8 cellular contexts compared by ENCODE assay signal in the genomic region with DNA sequence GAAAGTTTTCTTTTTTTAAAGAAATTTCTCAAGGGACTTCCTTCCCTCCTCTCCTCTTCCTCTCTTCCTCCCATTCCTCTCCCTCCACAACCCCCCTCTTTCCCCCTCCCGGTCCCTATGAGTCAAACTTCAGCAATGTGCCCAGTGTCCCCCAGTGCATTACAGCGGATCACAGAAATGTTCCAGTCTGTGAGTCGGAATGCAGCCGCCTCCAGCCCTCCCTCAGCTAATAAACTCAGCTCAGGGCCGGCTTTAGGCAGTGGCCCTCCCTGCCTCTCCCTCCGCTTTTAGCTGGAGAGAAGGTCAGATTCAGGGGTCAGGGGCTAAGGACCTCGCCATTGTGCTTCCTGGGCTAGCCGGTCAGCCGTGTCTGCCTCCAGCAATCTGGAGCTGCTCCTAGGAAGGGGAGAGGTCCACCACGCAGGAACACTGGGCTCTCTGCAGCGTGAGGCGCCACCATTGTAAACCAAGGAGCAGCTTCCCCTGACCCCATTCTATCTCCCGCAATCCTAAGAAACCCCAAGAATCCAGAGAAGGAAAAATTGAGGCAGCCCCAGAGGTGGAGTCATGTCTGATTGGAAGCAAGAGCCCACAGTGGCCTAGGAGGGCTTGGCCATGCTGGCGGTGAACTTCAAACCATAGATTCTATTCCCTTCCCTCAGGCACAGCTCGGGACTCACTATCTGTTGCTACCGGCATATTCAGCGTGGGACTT. TPM values are rescaled to one million over a fixed set of nuclear protein-coding genes. Genes with fewer than 3 reads are reported as not detected.
DNase-seq lines count a peak whose midpoint lies in the region; ATAC-seq, FAIRE-seq and TF ChIP-seq lines count a peak whose summit lies in the region.

No MANE protein-coding gene starts in this region.

- H3K36me3 Mint-ChIP-seq in T-helper 1 cell treated with Interleukin-12 subunit alpha and Interleukin-12 subunit beta and Interleukin-4 antibody, amounts not matched to agents 30 μg/mL and 1 μg/mL, for 36 hours (ENCODE audit: low read depth): peaks cover 23% of the 10 kb centered on the region

- H3K79me2 ChIP-seq in H1 (ENCODE audit: control insufficient read depth in 1 of 2, insufficient read depth in 2 of 2, low read length in 2 of 2): peaks cover 0 to 37% of the 10 kb centered on the region in 2 experiments; a peak in 2 of 4 replicates

- H3K27me3 Mint-ChIP-seq in T-helper 1 cell treated with Interleukin-12 subunit alpha and Interleukin-12 subunit beta and Interleukin-4 antibody, amounts not matched to agents 30 μg/mL and 1 μg/mL, for 36 hours (ENCODE audit: low read depth): no peaks in the 10 kb centered on the region

- H3K27me3 ChIP-seq in H1 (replicated peaks in 1 of 4; ENCODE audit: control insufficient read depth in 3 of 4, extremely low read depth in 1 of 4, insufficient read depth in 3 of 4, low read length in 3 of 4) (no peaks in the 10 kb centered on the region; a peak in 2 of 7 replicates), mesenchymal stem cell (ENCODE audit: control insufficient read depth in 1 of 2, insufficient read depth in 1 of 2, low read length in 2 of 2) (no peaks in the 10 kb centered on the region), transverse colon (no peaks in the 10 kb centered on the region)

- no peak overlapping the region; the same call in 1 of the 2 replicates for H2AFZ ChIP-seq in H1 (ENCODE audit: low read length)
- H2AFZ ChIP-seq in mesenchymal stem cell (ENCODE audit: low read depth, low read length): peak overlapping the region; percentile 10

- in situ Hi-C loops in transverse colon (cut with MboI; ENCODE audit: low pct_ligation_motif_present in 1 of 4, low pct_unique_long_range_greater_than_20kb in 1 of 4, low sequenced_read_pairs in 3 of 4): no loop called here

- no peak for TF ChIP-seq RAD21 in H1 (IDR thresholded peaks at IDR 0.05 in 1 of 2, conservative IDR thresholded peaks at IDR 0.05 in 1 of 2; ENCODE audit: low read depth in 2 of 2, low read length in 2 of 2)

- peaks cover 5 to 45% (median 36%) of the 10 kb centered on the region in 4 experiments for H3K4me1 ChIP-seq in H1 (replicated peaks in 1 of 4; ENCODE audit: control insufficient read depth in 3 of 4, insufficient read depth in 4 of 4, low read length in 3 of 4)
- H3K4me1 ChIP-seq in mesenchymal stem cell (ENCODE audit: control insufficient read depth, insufficient read depth, low read depth, low read length): peaks cover 41% of the 10 kb centered on the region
- H3K4me1 ChIP-seq in transverse colon: peaks cover 37 to 80% (median 63%) of the 10 kb centered on the region in 4 donors

- DNase-seq in T-helper 1 cell: no peak
- no peak for DNase-seq in SK-N-MC (ENCODE audit: low read depth, low spot score)
- no peak for DNase-seq in H1 (ENCODE audit: low read depth in 1 of 2, low spot score in 2 of 2)
- DNase-seq in mesenchymal stem cell: peak; percentile 98
- peak; percentile 74 for DNase-seq in transverse colon
- no peak for DNase-seq in NCI-H345 (lab: John Stamatoyannopoulos, UW)

- H2BK120ac ChIP-seq in H1 (replicated peaks; ENCODE audit: low read depth, low read length): peak overlapping the region; percentile 41
- H2BK120ac ChIP-seq in mesenchymal stem cell (ENCODE audit: low read depth, low read length): peak overlapping the region; percentile 99

- ATAC-seq in GM21619 (IDR thresholded peaks at IDR 0.05; ENCODE audit: unreplicated experiment): no peak

- H3K4ac ChIP-seq in H1 (replicated peaks; ENCODE audit: insufficient read length, low read depth, low read length) (peak overlapping the region; percentile 93), mesenchymal stem cell (ENCODE audit: low read depth in 1 of 2, low read length in 2 of 2) (peak overlapping the region; percentile 94 to 100)

- peak overlapping the region; percentile 79 for H3K56ac ChIP-seq in H1 (replicated peaks; ENCODE audit: insufficient read length, low read depth, low read length)

- no peaks in the 10 kb centered on the region for H3K9me3 Mint-ChIP-seq in T-helper 1 cell treated with Interleukin-12 subunit alpha and Interleukin-12 subunit beta and Interleukin-4 antibody, amounts not matched to agents 30 μg/mL and 1 μg/mL, for 36 hours

- H2BK5ac ChIP-seq in H1 (ENCODE audit: low read depth, low read length) (peak overlapping the region; percentile 100), mesenchymal stem cell (ENCODE audit: low read depth, low read length, poor library complexity, severe bottlenecking) (peak overlapping the region; percentile 99)

- no peak for FAIRE-seq in H1 (lab: Jason Lieb, UNC)

- H2BK15ac ChIP-seq in H1 (ENCODE audit: low read length) (peak overlapping the region; percentile 96; the same call in 1 of the 2 replicates), mesenchymal stem cell (ENCODE audit: low read depth, poor library complexity, severe bottlenecking) (peak overlapping the region; percentile 93)

- TF ChIP-seq EP300 in H1 (IDR thresholded peaks at IDR 0.05; ENCODE audit: borderline replicate concordance in 1 of 2, low read depth in 2 of 2, low read length in 2 of 2) (no peak), transverse colon (IDR thresholded peaks at IDR 0.05; ENCODE audit: low read depth) (no peak)

- no peak overlapping the region for H3K14ac ChIP-seq in H1 (ENCODE audit: insufficient read length)
- peak overlapping the region in 1 of 2 experiments; percentile 69 for H3K14ac ChIP-seq in mesenchymal stem cell (ENCODE audit: low read length in 2 of 2)

- TF ChIP-seq CTCF in H1 (IDR thresholded peaks at IDR 0.05; ENCODE audit: control extremely low read depth in 1 of 3, insufficient read depth in 1 of 3, low read depth in 1 of 3, low read length in 3 of 3): no peak
- TF ChIP-seq CTCF in transverse colon (IDR thresholded peaks at IDR 0.05): no peak

- CTCF ChIA-PET in H1 (lab: Charles Lee; ENCODE audit: partially characterized antibody): interaction anchor here (0.7 to 58.8 kb wide), 9 partner anchors 11 to 197 kb away, joined by 3 to 2001 read pairs (median 5); partner anchors contain the start of gene RAPGEF3

- H4K8ac ChIP-seq in H1 (ENCODE audit: extremely low read depth, insufficient read depth, low read length) (peak overlapping the region; percentile 76; the same call in 1 of the 2 replicates), mesenchymal stem cell (ENCODE audit: low read length) (peak overlapping the region; percentile 88)

- peak overlapping the region; percentile 93 for H3K4me3 ChIP-seq in SK-N-MC
- H3K4me3 ChIP-seq in H1 (ENCODE audit: extremely low read depth in 1 of 4, insufficient read depth in 2 of 4, low read depth in 3 of 4, low read length in 4 of 4): peak overlapping the region; percentile 65 to 79 (median 66); a peak in 6 of 8 replicates
- H3K4me3 ChIP-seq in mesenchymal stem cell (ENCODE audit: insufficient read depth in 1 of 2, low read depth in 1 of 2, low read length in 2 of 2): peak overlapping the region in 1 of 2 experiments; percentile 93
- H3K4me3 ChIP-seq in transverse colon: peak overlapping the region; percentile 59 to 80 (median 71)

- H4K20me1 ChIP-seq in H1 (replicated peaks in 1 of 2; ENCODE audit: control insufficient read depth in 1 of 2, insufficient read depth in 2 of 2, low read length in 2 of 2): peaks cover 2 to 9% of the 10 kb centered on the region in 2 experiments

- H3K27ac ChIP-seq in SK-N-MC: peak overlapping the region; percentile 81
- H3K27ac ChIP-seq in H1 (ENCODE audit: low read depth, low read length): peak overlapping the region; percentile 93; the same call in 1 of the 2 replicates
- peak overlapping the region; percentile 100 for H3K27ac ChIP-seq in mesenchymal stem cell (ENCODE audit: low read length, poor library complexity, severe bottlenecking)
- peak overlapping the region; percentile 93 to 97 (median 96) for H3K27ac ChIP-seq in transverse colon

- peak overlapping the region; percentile 97 for H3K18ac ChIP-seq in H1 (ENCODE audit: extremely low read depth, low read length)
- H3K18ac ChIP-seq in mesenchymal stem cell (ENCODE audit: low read depth in 1 of 2, low read length in 2 of 2): peak overlapping the region; percentile 98 to 100

- TF ChIP-seq POLR2A in H1 (IDR thresholded peaks at IDR 0.05; ENCODE audit: control extremely low read depth in 1 of 2, low read depth in 2 of 2, low read length in 2 of 2) (peak in 1 of 2 experiments; percentile 35; a peak in 1 of 3 replicates), transverse colon (IDR thresholded peaks at IDR 0.05) (peak; percentile 9)

- intact Hi-C loops in transverse colon (cut with DNase I; ENCODE audit: low total_unique reads): no loop called here

- H3K9me3 ChIP-seq in SK-N-MC (ENCODE audit: low read depth, low read length) (no peaks in the 10 kb centered on the region), H1 (ENCODE audit: insufficient read depth in 2 of 2, low read depth in 1 of 2, low read length in 1 of 2) (no peaks in the 10 kb centered on the region), mesenchymal stem cell (ENCODE audit: control insufficient read depth, low read length) (no peaks in the 10 kb centered on the region), transverse colon (no peaks in the 10 kb centered on the region)

- H4K5ac ChIP-seq in H1 (ENCODE audit: insufficient read length, low read depth, low read length): peak overlapping the region; percentile 41

- WGBS in H1 (ENCODE audit: extremely low coverage in 1 of 2, insufficient coverage in 1 of 2, insufficient read length in 1 of 2, insufficient replicate concordance in 2 of 2, low coverage in 1 of 2, low lambda C conversion rate in 2 of 2, missing lambda C conversion rate in 1 of 2), 2 experiments: 26% methylated on average over 17 of the region's 17 CpGs; no CpG with 5 or more reads in 1 of the 2 experiments
- 10% methylated on average over 16 of the region's 17 CpGs for WGBS in mesenchymal stem cell
- WGBS in transverse colon (ENCODE audit: low coverage in 1 of 2), 2 donors: 10 to 53% methylated on average over 4 to 17 of the region's 17 CpGs

- H3K23ac ChIP-seq in H1 (ENCODE audit: insufficient read length) (no peak overlapping the region), mesenchymal stem cell (ENCODE audit: low read length in 2 of 2) (no peak overlapping the region)

- H4K91ac ChIP-seq in H1 (replicated peaks; ENCODE audit: insufficient read length, low read length) (peak overlapping the region; percentile 98), mesenchymal stem cell (ENCODE audit: low read length) (peak overlapping the region; percentile 100)

- H3K79me1 ChIP-seq in H1 (ENCODE audit: low read depth, low read length): peaks cover 8% of the 10 kb centered on the region
- H3K79me1 ChIP-seq in mesenchymal stem cell (replicated peaks; ENCODE audit: low read length, poor library complexity, severe bottlenecking): no peaks in the 10 kb centered on the region

- H3K36me3 ChIP-seq in SK-N-MC (ENCODE audit: insufficient read depth, low read length): no peaks in the 10 kb centered on the region
- H3K36me3 ChIP-seq in H1 (ENCODE audit: control insufficient read depth in 2 of 4, insufficient read depth in 4 of 4, low read length in 3 of 4): no peaks in the 10 kb centered on the region
- H3K36me3 ChIP-seq in mesenchymal stem cell (ENCODE audit: control insufficient read depth in 1 of 2, insufficient read depth in 2 of 2, low read depth in 1 of 2, low read length in 2 of 2): peaks cover 6% of the 10 kb centered on the region in 2 experiments
- H3K36me3 ChIP-seq in transverse colon: no peaks in the 10 kb centered on the region

- POLR2A ChIA-PET in H1 (lab: Charles Lee; ENCODE audit: partially characterized antibody): interaction anchor here (0.8 to 29.3 kb wide), 11 partner anchors 9 to 88 kb away, joined by 3 to 480 read pairs (median 6); no protein-coding TSS in a partner anchor

- peaks cover 66% of the 10 kb centered on the region for H3K4me1 Mint-ChIP-seq in T-helper 1 cell treated with Interleukin-12 subunit alpha and Interleukin-12 subunit beta and Interleukin-4 antibody, amounts not matched to agents 30 μg/mL and 1 μg/mL, for 36 hours (ENCODE audit: low read depth)

- H3K9ac ChIP-seq in SK-N-MC (ENCODE audit: insufficient read length) (peak overlapping the region; percentile 81), H1 (replicated peaks in 1 of 4; ENCODE audit: extremely low read depth in 1 of 4, low read depth in 3 of 4, low read length in 3 of 4) (peak overlapping the region in 3 of 4 experiments; percentile 88 to 91 (median 91); a peak in 5 of 7 replicates), mesenchymal stem cell (ENCODE audit: low read length) (peak overlapping the region; percentile 99)

- peak overlapping the region; percentile 94 to 99 for H3K4me2 ChIP-seq in H1 (ENCODE audit: insufficient read depth in 1 of 2, low read depth in 2 of 2, low read length in 2 of 2)
- peak overlapping the region; percentile 79 for H3K4me2 ChIP-seq in mesenchymal stem cell (ENCODE audit: low read length, poor library complexity, severe bottlenecking)

- H3K4me3 Mint-ChIP-seq in T-helper 1 cell treated with Interleukin-12 subunit alpha and Interleukin-12 subunit beta and Interleukin-4 antibody, amounts not matched to agents 30 μg/mL and 1 μg/mL, for 36 hours: peak overlapping the region; percentile 90

- peak overlapping the region; percentile 29 for H2BK20ac ChIP-seq in H1 (ENCODE audit: low read length)

- H3K23me2 ChIP-seq in H1 (ENCODE audit: low read depth, low read length): peaks cover 9% of the 10 kb centered on the region

- H2AK5ac ChIP-seq in H1 (ENCODE audit: low read depth, low read length) (peak overlapping the region; percentile 93; the same call in 1 of the 2 replicates), mesenchymal stem cell (ENCODE audit: low read length, severe bottlenecking) (peak overlapping the region; percentile 99)

- H2BK12ac ChIP-seq in H1 (ENCODE audit: low read depth, low read length): peak overlapping the region; percentile 99
- peak overlapping the region; percentile 83 to 97 for H2BK12ac ChIP-seq in mesenchymal stem cell (ENCODE audit: low read length in 2 of 2)

- peak overlapping the region; percentile 92 for H3K27ac Mint-ChIP-seq in T-helper 1 cell treated with Interleukin-12 subunit alpha and Interleukin-12 subunit beta and Interleukin-4 antibody, amounts not matched to agents 30 μg/mL and 1 μg/mL, for 36 hours

RNA-seq across cellular contexts. Expression of gene HDAC7, which starts 1.1 kb away (rescaled TPM):
- 82.0 and 84.9 TPM in 2 replicates for total RNA-seq in H1 (2021; fragmentation: NEBNext Ultra II Directional; extraction: Animal tissue kit (Norgen Biotek cat#: 25700))
- 25.5 and 52.0 TPM in 2 replicates for polyA plus RNA-seq in H1 (2011; rRNA removed)
- 27.2 TPM for polyA plus RNA-seq in H1 (2011; cell fraction: cytosol; rRNA removed)
- polyA plus RNA-seq in H1 (2011; cell fraction: nucleus; rRNA removed): 208 TPM
- 46.5 to 68.3 TPM (median 65.5 TPM) in 4 replicates for polyA plus RNA-seq in H1 (2012, experiment 1 of 2)
- 57.8 TPM for polyA plus RNA-seq in H1 (2012, experiment 2 of 2)
- polyA plus RNA-seq in H1 (2013, experiment 1 of 2): 40.9 TPM
- polyA plus RNA-seq in H1 (2013, experiment 2 of 2): 38.9 TPM
- 11.6 and 23.5 TPM in 2 replicates for polyA minus RNA-seq in H1 (2011; rRNA and poly(A)+ RNA removed)
- polyA minus RNA-seq in H1 (2011; cell fraction: cytosol; rRNA and poly(A)+ RNA removed): 27.2 TPM
- 48.1 TPM for polyA minus RNA-seq in H1 (2011; cell fraction: nucleus; rRNA and poly(A)+ RNA removed)
- 50.4 TPM for polyA plus RNA-seq in mesenchymal stem cell (2013, experiment 1 of 2)
- 47.9 TPM for polyA plus RNA-seq in mesenchymal stem cell (2013, experiment 2 of 2)
- 100 to 1,000 TPM in 1 of 4 donors, 10 to 100 TPM in 3; 19.4 to 133 (median 28.3) TPM for total RNA-seq in transverse colon

RNA-seq across cellular contexts. Expression of gene SLC48A1, which starts 47.8 kb away (rescaled TPM):
- 14.0 and 14.1 TPM in 2 replicates for total RNA-seq in H1 (2021; fragmentation: NEBNext Ultra II Directional; extraction: Animal tissue kit (Norgen Biotek cat#: 25700))
- polyA plus RNA-seq in H1 (2011; rRNA removed): 9.5 and 12.1 TPM in 2 replicates
- polyA plus RNA-seq in H1 (2011; cell fraction: cytosol; rRNA removed): 9.6 TPM
- 16.1 TPM for polyA plus RNA-seq in H1 (2011; cell fraction: nucleus; rRNA removed)
- polyA plus RNA-seq in H1 (2012, experiment 1 of 2): 8.3 to 11.4 TPM (median 10.2 TPM) in 4 replicates
- polyA plus RNA-seq in H1 (2012, experiment 2 of 2): 8.6 TPM
- polyA plus RNA-seq in H1 (2013, experiment 1 of 2): 9.4 TPM
- polyA plus RNA-seq in H1 (2013, experiment 2 of 2): 10.8 TPM
- 7.2 and 7.3 TPM in 2 replicates for polyA minus RNA-seq in H1 (2011; rRNA and poly(A)+ RNA removed)
- polyA minus RNA-seq in H1 (2011; cell fraction: cytosol; rRNA and poly(A)+ RNA removed): 6.8 TPM
- 7.3 TPM for polyA minus RNA-seq in H1 (2011; cell fraction: nucleus; rRNA and poly(A)+ RNA removed)
- polyA plus RNA-seq in mesenchymal stem cell (2013, experiment 1 of 2): 8.4 TPM
- polyA plus RNA-seq in mesenchymal stem cell (2013, experiment 2 of 2): 8.3 TPM
- 10 to 100 TPM; 19.9 to 76.7 (median 23.1) TPM for total RNA-seq in transverse colon

Comparison
In these comparisons a context has a peak if more than half of its experiments do, and no peak if none do; other contexts are left out.
1. DNase-seq: peak in mesenchymal stem cell (single experiment) and transverse colon (single experiment); none in T-helper 1 cell (0 of 5), SK-N-MC (single experiment), H1 (0 of 2) and NCI-H345 (single experiment).
2. Peak in every context shown above with its lines, with median percentiles within 50 percentile points of each other: H3K27ac ChIP-seq and H3K9ac ChIP-seq.